ENCODE assay signal across 16 cellular contexts in the genomic region with DNA sequence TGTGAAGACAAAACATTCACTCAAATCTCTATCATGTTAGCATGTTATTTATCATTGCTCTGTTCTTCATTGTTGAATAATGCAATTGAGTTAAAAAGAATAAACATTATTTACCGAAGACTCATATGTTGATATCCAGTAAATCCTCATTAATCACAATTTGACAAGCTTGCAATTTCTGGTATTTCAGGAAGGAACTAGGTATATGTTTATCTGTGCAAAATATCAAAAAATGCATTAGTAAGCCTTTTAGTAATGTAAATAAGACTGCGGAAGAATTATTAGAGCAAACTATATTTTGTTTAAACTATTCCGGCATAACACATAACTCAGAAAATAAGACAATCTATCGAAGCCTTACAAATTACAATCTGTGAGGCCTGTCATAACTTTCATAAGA.
"Had no signal": no experiment of that assay in that cellular context is flagged by ENCODE, and none has a peak within 500 bp of the region (broad histone marks: within the 10 kb centered on the region; RNA-seq: fewer than 3 reads in every experiment).

No MANE protein-coding gene starts in this region.

- DNase-seq: cortex of kidney; dorsolateral prefrontal cortex; effector CD8-positive, alpha-beta T cell; gastrocnemius medialis; immature natural killer cell; left colon; left ventricle myocardium superior; mucosa of descending colon; naive thymus-derived CD8-positive, alpha-beta T cell; nucleus accumbens; ovary; small intestine; stimulated activated CD4-positive, alpha-beta T cell treated with anti-CD3 and anti-CD28 coated beads, Interleukin-12 subunit alpha, Interleukin-12 subunit beta, amount 100 ng/mL, for 4 hours; stimulated activated naive CD4-positive, alpha-beta T cell treated with Interleukin-2 at 50 U/mL for 16 hours had no signal

- H3K27ac ChIP-seq: dorsolateral prefrontal cortex, gastrocnemius medialis, ovary, right atrium auricular region had no signal

- H3K27me3 ChIP-seq: dorsolateral prefrontal cortex, gastrocnemius medialis, ovary, right atrium auricular region had no signal

- H3K4me1 ChIP-seq: gastrocnemius medialis, right atrium auricular region had no signal

- H3K4me3 ChIP-seq: dorsolateral prefrontal cortex, gastrocnemius medialis, mucosa of descending colon, ovary, right atrium auricular region had no signal

- H3K36me3 ChIP-seq: gastrocnemius medialis, ovary, right atrium auricular region had no signal

- ATAC-seq: esophagus mucosa; gastrocnemius medialis; left colon; left ventricle myocardium superior; mucosa of descending colon; naive thymus-derived CD8-positive, alpha-beta T cell had no signal

- H3K9me3 ChIP-seq: gastrocnemius medialis, mucosa of descending colon, ovary, right atrium auricular region had no signal
